ENCODE assay signal across 22 cellular contexts in genomic region chr15:46416544-46416943, GRCh38.
DNase-seq lines count a peak whose midpoint lies in the region; ATAC-seq, FAIRE-seq and TF ChIP-seq lines count a peak whose summit lies in the region.
"Had no signal": no experiment of that assay in that cellular context is flagged by ENCODE, and none has a peak within 500 bp of the region (broad histone marks: within the 10 kb centered on the region; RNA-seq: fewer than 3 reads in every experiment).

No MANE protein-coding gene starts in this region.

- DNase-seq in NCI-H82 (lab: John Stamatoyannopoulos, UW) (peak; percentile 7), NCI-H82 treated with DMSO at 0.1 percent for 48 hours (lab: John Stamatoyannopoulos, UW; ENCODE audit: unreplicated experiment) (no peak), astrocyte (ENCODE audit: low read depth) (no peak), left ventricle myocardium superior (no peak), smooth muscle cell (lab: John Stamatoyannopoulos, UW; ENCODE audit: unreplicated experiment) (no peak), amniotic stem cell (lab: John Stamatoyannopoulos, UW) (no peak)
- no peak for DNase-seq in effector CD8-positive, alpha-beta T cell (lab: John Stamatoyannopoulos, UW)
- DNase-seq: CD8-positive, alpha-beta memory T cell; DMS79 treated with DMSO at 0.1 percent for 48 hours; NCI-H1048; NCI-H146; NCI-H2081; NCI-H510A treated with DMSO at 0.1 percent for 48 hours; SHP77 had no signal

- H3K9ac ChIP-seq in astrocyte (ENCODE audit: low read length) (no peak overlapping the region), smooth muscle cell (ENCODE audit: low read depth) (no peak overlapping the region)
- H3K9ac ChIP-seq: BLaER1 treated with 17β-estradiol and CSF1 and Interleukin-3, amounts not matched to agents 10 nM and 100 nM; KMS-11 had no signal

- H3K9me3 Mint-ChIP-seq in astrocyte (ENCODE audit: unreplicated experiment) = no peaks in the 10 kb centered on the region

- H3K4me1 Mint-ChIP-seq in astrocyte (ENCODE audit: low read depth, unreplicated experiment) = peaks cover 13% of the 10 kb centered on the region
- H3K4me1 Mint-ChIP-seq: CD8-positive, alpha-beta memory T cell had no signal

- H3K27me3 ChIP-seq in astrocyte (ENCODE audit: insufficient read depth, low read length) = no peaks in the 10 kb centered on the region
- H3K27me3 ChIP-seq in smooth muscle cell (ENCODE audit: low read depth) = no peaks in the 10 kb centered on the region
- H3K27me3 ChIP-seq: BLaER1 treated with 17β-estradiol and CSF1 and Interleukin-3, amounts not matched to agents 10 nM and 100 nM had no signal

- H2AFZ ChIP-seq in astrocyte (ENCODE audit: low read depth, low read length) = no peak overlapping the region
- no peak overlapping the region for H2AFZ ChIP-seq in smooth muscle cell (ENCODE audit: low read depth)
- H2AFZ ChIP-seq: GM23338 had no signal

- 16% methylated on average over 1 of the region's 1 CpG for WGBS in smooth muscle cell (ENCODE audit: low lambda C conversion rate)

- H3K4me2 ChIP-seq in astrocyte (ENCODE audit: low read length) = no peak overlapping the region
- H3K4me2 ChIP-seq in smooth muscle cell = peak overlapping the region; percentile 6
- H3K4me2 ChIP-seq: BLaER1 treated with 17β-estradiol and CSF1 and Interleukin-3, amounts not matched to agents 10 nM and 100 nM; GM23338; KMS-11 had no signal

- no peak for FAIRE-seq in astrocyte (lab: Jason Lieb, UNC)
- FAIRE-seq: G401.6, GM12891 had no signal

- H3K27ac ChIP-seq in astrocyte (ENCODE audit: low read depth, low read length) = no peak overlapping the region
- peak overlapping the region; percentile 63 for H3K27ac ChIP-seq in smooth muscle cell (ENCODE audit: low read depth)
- H3K27ac ChIP-seq: 22Rv1; BLaER1 treated with 17β-estradiol and CSF1 and Interleukin-3, amounts not matched to agents 10 nM and 100 nM; KMS-11 had no signal

- peak overlapping the region; percentile 44 for H3K27ac Mint-ChIP-seq in astrocyte (ENCODE audit: unreplicated experiment)
- H3K27ac Mint-ChIP-seq: CD8-positive, alpha-beta memory T cell; GM23338 had no signal

- H3K27me3 Mint-ChIP-seq in astrocyte (ENCODE audit: low read depth, unreplicated experiment) = no peaks in the 10 kb centered on the region
- H3K27me3 Mint-ChIP-seq: CD8-positive, alpha-beta memory T cell had no signal

- no peaks in the 10 kb centered on the region for H3K9me3 ChIP-seq in astrocyte (ENCODE audit: insufficient read depth, low read depth, low read length)
- no peaks in the 10 kb centered on the region for H3K9me3 ChIP-seq in smooth muscle cell (replicated peaks; ENCODE audit: low read depth)
- H3K9me3 ChIP-seq: BLaER1 treated with 17β-estradiol and CSF1 and Interleukin-3, amounts not matched to agents 10 nM and 100 nM had no signal

- H3K36me3 Mint-ChIP-seq in astrocyte (ENCODE audit: low read depth, unreplicated experiment) = no peaks in the 10 kb centered on the region
- H3K36me3 Mint-ChIP-seq: CD8-positive, alpha-beta memory T cell had no signal

- H3K79me2 ChIP-seq in astrocyte (ENCODE audit: insufficient read depth, low read length) = no peaks in the 10 kb centered on the region
- no peaks in the 10 kb centered on the region for H3K79me2 ChIP-seq in smooth muscle cell (ENCODE audit: low read depth)

- H4K20me1 ChIP-seq in astrocyte (ENCODE audit: insufficient read depth, low read length) (no peaks in the 10 kb centered on the region), smooth muscle cell (ENCODE audit: low read depth) (no peaks in the 10 kb centered on the region)
- H4K20me1 ChIP-seq: BLaER1 treated with 17β-estradiol and CSF1 and Interleukin-3, amounts not matched to agents 10 nM and 100 nM had no signal

- H3K36me3 ChIP-seq in astrocyte (ENCODE audit: insufficient read depth, low read length) (no peaks in the 10 kb centered on the region), smooth muscle cell (ENCODE audit: low read depth) (no peaks in the 10 kb centered on the region)
- H3K36me3 ChIP-seq: BLaER1 treated with 17β-estradiol and CSF1 and Interleukin-3, amounts not matched to agents 10 nM and 100 nM had no signal

- no peak overlapping the region for H3K4me3 Mint-ChIP-seq in astrocyte (ENCODE audit: unreplicated experiment)
- H3K4me3 Mint-ChIP-seq: CD8-positive, alpha-beta memory T cell; GM23338 had no signal

- H3K4me3 ChIP-seq in astrocyte (ENCODE audit: insufficient read depth, low read depth, low read length) = no peak overlapping the region
- H3K4me3 ChIP-seq in smooth muscle cell = no peak overlapping the region
- H3K4me3 ChIP-seq: BLaER1 treated with 17β-estradiol and CSF1 and Interleukin-3, amounts not matched to agents 10 nM and 100 nM; GM23338 had no signal

- H3F3A ChIP-seq in smooth muscle cell (ENCODE audit: low read depth) = no peaks in the 10 kb centered on the region

- ATAC-seq in left ventricle myocardium superior = peak; percentile 53
- ATAC-seq in HG03439 (IDR thresholded peaks at IDR 0.05; ENCODE audit: unreplicated experiment) = no peak
- ATAC-seq: GM23338, Panc1 had no signal

- H3K4me1 ChIP-seq in astrocyte (ENCODE audit: insufficient read depth, low read length) = no peaks in the 10 kb centered on the region
- H3K4me1 ChIP-seq in smooth muscle cell (ENCODE audit: low read depth) = peaks cover 9% of the 10 kb centered on the region
- H3K4me1 ChIP-seq: BLaER1 treated with 17β-estradiol and CSF1 and Interleukin-3, amounts not matched to agents 10 nM and 100 nM had no signal

- TF ChIP-seq CTCF in astrocyte (IDR thresholded peaks at IDR 0.05; ENCODE audit: insufficient read depth, low read depth, low read length) (no peak), smooth muscle cell (IDR thresholded peaks at IDR 0.05; ENCODE audit: borderline replicate concordance, insufficient read depth, poor library complexity, severe bottlenecking) (no peak)

- intact Hi-C loops in left ventricle myocardium superior (cut with micrococcal nuclease) = no loop called here
